10 cellular contexts compared by ENCODE assay signal in the genomic region with DNA sequence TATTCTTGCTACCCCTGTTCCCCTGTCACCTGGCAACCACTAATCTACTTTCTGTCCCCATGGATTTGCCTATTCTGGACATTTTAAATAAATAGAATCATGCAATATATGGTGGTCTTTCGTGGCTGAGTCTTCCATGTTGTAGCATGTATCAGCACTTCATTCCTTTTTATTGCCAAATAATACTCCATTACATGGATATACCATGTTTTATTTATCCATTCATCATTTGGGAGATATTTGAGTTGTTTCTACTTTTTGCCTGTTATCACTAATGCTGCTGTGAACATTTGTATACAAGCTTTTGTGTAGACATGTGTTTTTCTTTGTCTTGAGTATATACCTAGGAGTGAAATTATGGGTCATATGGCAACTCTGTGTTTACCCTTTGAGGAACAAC.
"Had no signal": no experiment of that assay in that cellular context is flagged by ENCODE, and none has a peak within 500 bp of the region (broad histone marks: within the 10 kb centered on the region; RNA-seq: fewer than 3 reads in every experiment).

No MANE protein-coding gene starts in this region.

- H3K4me1 ChIP-seq: HAP-1 had no signal

- H3K27ac Mint-ChIP-seq: GM23338 had no signal

- H3K9ac ChIP-seq: KMS-11 had no signal

- H3K4me3 Mint-ChIP-seq: GM23338 had no signal

- H3K4me2 ChIP-seq: GM23338, KMS-11 had no signal

- H2AFZ ChIP-seq: GM23338 had no signal

- ATAC-seq: GM23338, HCT116 had no signal

- DNase-seq: H7, IMR-90, KBM-7 had no signal

- H3K27ac ChIP-seq: HL-60, KMS-11 had no signal

- FAIRE-seq: H1, HTR-8/SVneo had no signal

- H3K9me3 ChIP-seq: HAP-1 had no signal

- H3K4me1 Mint-ChIP-seq: GM23338 had no signal

- H3K36me3 ChIP-seq: HAP-1 had no signal

- H3K4me3 ChIP-seq: GM23338, HAP-1 had no signal
